Comparison of ENCODE assay signal across 8 cellular contexts in genomic region chr16:77171750-77172635, GRCh38. TPM values are rescaled to one million over a fixed set of nuclear protein-coding genes. Genes with fewer than 3 reads are reported as not detected.
DNase-seq lines count a peak whose midpoint lies in the region; FAIRE-seq and TF ChIP-seq lines count a peak whose summit lies in the region.

No MANE protein-coding gene starts in this region.

- in situ Hi-C loops in GM23248 (cut with MboI) = loop anchor here (5.0 kb wide), 1 partner anchor 1385 kb away; no protein-coding TSS in a partner anchor

- H3K79me2 ChIP-seq in GM23248 (ENCODE audit: insufficient read depth) (no peaks in the 10 kb centered on the region), Karpas-422 (ENCODE audit: low read length) (no peaks in the 10 kb centered on the region), endothelial cell of umbilical vein (ENCODE audit: control insufficient read depth, insufficient read depth, low read length) (no peaks in the 10 kb centered on the region)

- DNase-seq in EH (ENCODE audit: low read depth) = peak; percentile 61
- peak; percentile 68 for DNase-seq in GM23248
- peak; percentile 86 for DNase-seq in Karpas-422
- DNase-seq in RPMI7951 (ENCODE audit: low read depth) = peak; percentile 56
- DNase-seq in endothelial cell of umbilical vein (ENCODE audit: low read depth, low spot score) = peak; percentile 76
- peak; percentile 60 for DNase-seq in myocyte (ENCODE audit: low read depth)
- no peak for DNase-seq in activated CD8-positive, alpha-beta memory T cell treated with anti-CD3 and anti-CD28 coated beads, Interleukin-2, amount 50 U/mL, for 4 hours

- H3K4me1 ChIP-seq in GM23248 (ENCODE audit: insufficient read depth) (no peaks in the 10 kb centered on the region), Karpas-422 (ENCODE audit: low read length) (no peaks in the 10 kb centered on the region), endothelial cell of umbilical vein (ENCODE audit: control insufficient read depth, extremely low read depth, insufficient read depth, low read length) (peaks cover 17% of the 10 kb centered on the region)

- H3K9me1 ChIP-seq in endothelial cell of umbilical vein (replicated peaks; ENCODE audit: control insufficient read depth, extremely low read depth, insufficient read depth, low read length) = no peaks in the 10 kb centered on the region

- no TSS peak for BruUV-seq in endothelial cell of umbilical vein (replicated peaks; lab: Mats Ljungman, UMichigan)

- TF ChIP-seq CTCF in 22Rv1 (IDR thresholded peaks at IDR 0.05) (peak; percentile 85), endothelial cell of umbilical vein (IDR thresholded peaks at IDR 0.05; ENCODE audit: extremely low read depth in 1 of 2, insufficient read depth in 1 of 2, low read depth in 1 of 2, low read length in 2 of 2) (peak; percentile 52 to 59)

- H3F3A ChIP-seq in GM23248 (ENCODE audit: insufficient read depth) = no peaks in the 10 kb centered on the region

- CTCF ChIA-PET in endothelial cell of umbilical vein (lab: Charles Lee) = interaction anchor here (0.7 to 5.4 kb wide), 28 partner anchors 10 to 1770 kb away, joined by 3 to 85 read pairs (median 5); partner anchors contain the start of genes KARS1 and TERF2IP

- dilution Hi-C loops in endothelial cell of umbilical vein (cut with MboI; ENCODE audit: extremely low pct_ligation_motif_present, low sequenced_read_pairs) = no loop called here

- H2AFZ ChIP-seq in GM23248 (no peak overlapping the region), Karpas-422 (ENCODE audit: low read length) (no peak overlapping the region), endothelial cell of umbilical vein (ENCODE audit: low read depth, low read length) (peak overlapping the region; percentile 47)

- TF ChIP-seq POLR2A in endothelial cell of umbilical vein (IDR thresholded peaks at IDR 0.05; ENCODE audit: low read depth, low read length) = no peak

- H3K9ac ChIP-seq in GM23248 (no peak overlapping the region), Karpas-422 (ENCODE audit: low read length) (no peak overlapping the region), endothelial cell of umbilical vein (replicated peaks; ENCODE audit: extremely low read depth, insufficient read depth, low read length) (no peak overlapping the region)

- no peaks in the 10 kb centered on the region for H4K20me1 ChIP-seq in GM23248 (ENCODE audit: insufficient read depth)
- no peaks in the 10 kb centered on the region for H4K20me1 ChIP-seq in Karpas-422 (ENCODE audit: insufficient read depth, low read depth, low read length)
- no peaks in the 10 kb centered on the region for H4K20me1 ChIP-seq in endothelial cell of umbilical vein (replicated peaks; ENCODE audit: control insufficient read depth, extremely low read depth, insufficient read depth, low read length)

- H3K9me3 ChIP-seq in GM23248 (ENCODE audit: low read depth) = no peaks in the 10 kb centered on the region
- no peaks in the 10 kb centered on the region for H3K9me3 ChIP-seq in Karpas-422 (ENCODE audit: low read length)
- no peaks in the 10 kb centered on the region for H3K9me3 ChIP-seq in endothelial cell of umbilical vein (replicated peaks; ENCODE audit: control insufficient read depth, insufficient read depth, low read length)

- no peaks in the 10 kb centered on the region; the same call in none of the 2 replicates for H3K27me3 ChIP-seq in GM23248 (replicated peaks; ENCODE audit: insufficient read depth)
- H3K27me3 ChIP-seq in Karpas-422 (ENCODE audit: low read length) = no peaks in the 10 kb centered on the region
- H3K27me3 ChIP-seq in endothelial cell of umbilical vein (ENCODE audit: control insufficient read depth in 2 of 2, insufficient read depth in 2 of 2, low read length in 2 of 2) = peaks cover 2 to 11% of the 10 kb centered on the region in 2 experiments

- no peak overlapping the region for H3K4me3 ChIP-seq in GM23248
- H3K4me3 ChIP-seq in Karpas-422 (ENCODE audit: low read length) = no peak overlapping the region
- H3K4me3 ChIP-seq in endothelial cell of umbilical vein (replicated peaks in 1 of 3; ENCODE audit: insufficient read depth in 1 of 3, low read depth in 1 of 3, low read length in 3 of 3) = peak overlapping the region in 1 of 3 experiments; percentile 12

- H3K4me2 ChIP-seq in GM23248 (ENCODE audit: unreplicated experiment) (no peak overlapping the region), Karpas-422 (ENCODE audit: low read depth, low read length, poor library complexity, severe bottlenecking) (no peak overlapping the region), endothelial cell of umbilical vein (ENCODE audit: insufficient read depth, low read length) (peak overlapping the region; percentile 75)

- 25 to 26% methylated on average over 5 of the region's 5 CpGs for WGBS in GM23248 (ENCODE audit: low coverage in 1 of 2, low lambda C conversion rate in 2 of 2, missing lambda C conversion rate in 2 of 2), 2 experiments

- peak; percentile 80 for FAIRE-seq in endothelial cell of umbilical vein (lab: Jason Lieb, UNC)

- H3K9me2 ChIP-seq in GM23248 (ENCODE audit: insufficient read depth) (no peaks in the 10 kb centered on the region), Karpas-422 (replicated peaks; ENCODE audit: insufficient read depth, low read length) (no peaks in the 10 kb centered on the region)

- intact Hi-C loops in endothelial cell of umbilical vein (cut with micrococcal nuclease) = loop anchor here (1.0 to 5.0 kb wide), 3 partner anchors 1383 to 1700 kb away; partner anchors contain the start of genes KARS1 and TERF2IP

- POLR2A ChIA-PET in endothelial cell of umbilical vein (lab: Charles Lee) = no interaction called here

- no peak overlapping the region for H3K27ac ChIP-seq in 22Rv1
- H3K27ac ChIP-seq in GM23248 = no peak overlapping the region
- no peak overlapping the region for H3K27ac ChIP-seq in Karpas-422 (ENCODE audit: low read length)
- H3K27ac ChIP-seq in endothelial cell of umbilical vein (ENCODE audit: insufficient read depth, low read depth, low read length) = peak overlapping the region; percentile 36

- no peaks in the 10 kb centered on the region for H3K36me3 ChIP-seq in GM23248 (ENCODE audit: low read depth)
- no peaks in the 10 kb centered on the region for H3K36me3 ChIP-seq in Karpas-422 (ENCODE audit: insufficient read depth, low read length)
- H3K36me3 ChIP-seq in endothelial cell of umbilical vein (ENCODE audit: control insufficient read depth in 2 of 2, extremely low read depth in 1 of 2, insufficient read depth in 2 of 2, low read length in 2 of 2) = no peaks in the 10 kb centered on the region

TF ChIP-seq in endothelial cell of umbilical vein, 7 proteins besides CTCF, POLR2A, EP300 and RAD21:
- TF ChIP-seq FOS (IDR thresholded peaks at IDR 0.05; ENCODE audit: borderline replicate concordance, insufficient read depth, low read length) (no peak), GATA2 (IDR thresholded peaks at IDR 0.05; ENCODE audit: insufficient read depth, insufficient read length, low read depth, low read length) (no peak), MYC (IDR thresholded peaks at IDR 0.05; ENCODE audit: low read depth, low read length) (no peak), POLR2AphosphoS5 (IDR thresholded peaks at IDR 0.05; ENCODE audit: insufficient read depth, low read depth, low read length) (no peak), EZH2 (IDR thresholded peaks at IDR 0.05; ENCODE audit: borderline replicate concordance, low read depth, low read length, severe bottlenecking) (no peak), JUN (IDR thresholded peaks at IDR 0.05; ENCODE audit: borderline replicate concordance, insufficient read depth, insufficient read length, low read depth) (no peak)
- TF ChIP-seq, protein P1, sequence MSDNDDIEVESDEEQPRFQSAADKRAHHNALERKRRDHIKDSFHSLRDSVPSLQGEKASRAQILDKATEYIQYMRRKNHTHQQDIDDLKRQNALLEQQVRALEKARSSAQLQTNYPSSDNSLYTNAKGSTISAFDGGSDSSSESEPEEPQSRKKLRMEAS (IDR thresholded peaks at IDR 0.05; ENCODE audit: insufficient read depth, insufficient read length) = no peak
TF ChIP-seq in endothelial cell of umbilical vein: peak in this region for 0.

RNA-seq across cellular contexts. Expression of gene MON1B, which starts 19.0 kb away (rescaled TPM):
- total RNA-seq in GM23248 (2014; rRNA removed; shearing (Covaris generic)) = 9.3 and 11.3 TPM in 2 replicates
- 21.4 and 22.8 TPM in 2 replicates for polyA plus RNA-seq in GM23248 (2016; fragmentation: Nextera tagmentation; extraction: Ambion mirVana)
- total RNA-seq in Karpas-422 (2014; rRNA removed; shearing (Covaris generic); ENCODE audit: low replicate concordance) = 10.1 and 12.7 TPM in 2 replicates
- 7.4 and 12.0 TPM in 2 replicates for total RNA-seq in RPMI7951 (2014; rRNA removed; shearing (Covaris generic))
- 50.1 and 57.0 TPM in 2 replicates for total RNA-seq in endothelial cell of umbilical vein
- polyA plus RNA-seq in endothelial cell of umbilical vein = 35.8 and 37.6 TPM in 2 replicates
- polyA plus RNA-seq in endothelial cell of umbilical vein (2011; cell fraction: cytosol; rRNA removed) = 18.3 and 22.9 TPM in 2 replicates
- polyA plus RNA-seq in endothelial cell of umbilical vein (2011; cell fraction: nucleus; rRNA removed) = 59.1 and 61.0 TPM in 2 replicates
- polyA plus RNA-seq in endothelial cell of umbilical vein (2012) = 24.1 and 26.7 TPM in 2 replicates
- polyA minus RNA-seq in endothelial cell of umbilical vein = 22.3 and 26.8 TPM in 2 replicates
- polyA minus RNA-seq in endothelial cell of umbilical vein (2011; cell fraction: cytosol; rRNA and poly(A)+ RNA removed) = 11.0 TPM
- 17.9 and 18.7 TPM in 2 replicates for polyA minus RNA-seq in endothelial cell of umbilical vein (2011; cell fraction: nucleus; rRNA and poly(A)+ RNA removed)
- 9.5 and 12.1 TPM in 2 replicates for total RNA-seq in myocyte
- polyA plus RNA-seq in myocyte (2012) = 19.1 TPM

RNA-seq across cellular contexts. Expression of gene SYCE1L, which starts 27.2 kb away (rescaled TPM):
- total RNA-seq in GM23248 (2014; rRNA removed; shearing (Covaris generic)) = not detected in 2 replicates
- polyA plus RNA-seq in GM23248 (2016; fragmentation: Nextera tagmentation; extraction: Ambion mirVana) = not detected in 2 replicates
- 0.52 TPM in 1 of 2 replicates, not detected in the other for total RNA-seq in Karpas-422 (2014; rRNA removed; shearing (Covaris generic); ENCODE audit: low replicate concordance)
- not detected in 2 replicates for total RNA-seq in RPMI7951 (2014; rRNA removed; shearing (Covaris generic))
- 13.7 and 28.6 TPM in 2 replicates for total RNA-seq in endothelial cell of umbilical vein
- polyA plus RNA-seq in endothelial cell of umbilical vein = 6.8 and 16.1 TPM in 2 replicates
- 0.49 and 1.5 TPM in 2 replicates for polyA plus RNA-seq in endothelial cell of umbilical vein (2011; cell fraction: cytosol; rRNA removed)
- polyA plus RNA-seq in endothelial cell of umbilical vein (2011; cell fraction: nucleus; rRNA removed) = 3.3 and 4.1 TPM in 2 replicates
- polyA plus RNA-seq in endothelial cell of umbilical vein (2012) = 0.99 and 6.3 TPM in 2 replicates
- 0.57 TPM in 1 of 2 replicates, not detected in the other for polyA minus RNA-seq in endothelial cell of umbilical vein
- not detected for polyA minus RNA-seq in endothelial cell of umbilical vein (2011; cell fraction: cytosol; rRNA and poly(A)+ RNA removed)
- 0.91 and 1.1 TPM in 2 replicates for polyA minus RNA-seq in endothelial cell of umbilical vein (2011; cell fraction: nucleus; rRNA and poly(A)+ RNA removed)
- total RNA-seq in myocyte = 0.45 and 1.2 TPM in 2 replicates
- 0.83 TPM for polyA plus RNA-seq in myocyte (2012)
